ENCODE assay signal across 1 cellular context in genomic region chr17:11485802-11486421, GRCh38.
TF ChIP-seq lines count a peak whose summit lies in the region.

No MANE protein-coding gene starts in this region.

TF ChIP-seq in GM23338, 12 proteins besides CTCF, POLR2A, EP300 and RAD21 (continued from another document):
- TF ChIP-seq ETS1 (IDR thresholded peaks at IDR 0.05) (no peak), ZNF114 (CRISPR knock-in tag; IDR thresholded peaks at IDR 0.05) (no peak), EZH2 (IDR thresholded peaks at IDR 0.05; ENCODE audit: low read depth, unreplicated experiment) (no peak), JUNB (IDR thresholded peaks at IDR 0.05; ENCODE audit: unreplicated experiment) (no peak)
